Comparison of ENCODE assay signal across 11 cellular contexts in the genomic region with DNA sequence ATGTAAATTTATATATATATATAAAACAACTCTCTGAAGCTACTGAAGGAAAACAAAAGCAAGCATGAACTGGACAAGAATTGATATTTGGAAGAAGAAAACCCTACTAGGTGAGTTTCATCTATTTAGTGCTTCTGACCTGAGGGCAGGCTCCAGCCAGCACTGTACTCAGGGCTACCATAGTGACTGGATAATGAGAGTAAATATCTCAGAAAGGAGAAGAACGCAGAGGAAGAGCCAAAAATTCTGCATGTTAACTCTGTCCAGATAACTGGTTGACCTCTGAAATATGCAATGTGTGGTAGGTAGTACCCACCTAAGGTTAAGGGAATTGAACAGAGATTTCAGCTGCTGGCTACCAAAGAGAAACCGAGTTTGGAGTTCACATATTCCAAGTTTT.
"Had no signal": no experiment of that assay in that cellular context is flagged by ENCODE, and none has a peak within 500 bp of the region (broad histone marks: within the 10 kb centered on the region; RNA-seq: fewer than 3 reads in every experiment).

No MANE protein-coding gene starts in this region.

- DNase-seq: GM23248, GOT3, H7, H9, HCEC 1CT, HFFc6 had no signal

- ATAC-seq: GM23338, HCT116 had no signal

- H3K9me3 ChIP-seq: HAP-1 had no signal

- H3K36me3 ChIP-seq: HAP-1 had no signal

- H3K4me3 ChIP-seq: GM23248, GM23338, HAP-1 had no signal

- H3K9ac ChIP-seq: GM23248 had no signal

- FAIRE-seq: H1, H54 had no signal

- H3K4me1 ChIP-seq: HAP-1 had no signal

- H3K4me2 ChIP-seq: GM23338 had no signal

- H3K27ac ChIP-seq: GM23248 had no signal

- H2AFZ ChIP-seq: GM23248, GM23338 had no signal
